In genomic region chr15:83422541-83422940, GRCh38 we compare ENCODE assay signal across 17 cellular contexts. TPM values are rescaled to one million over a fixed set of nuclear protein-coding genes. Genes with fewer than 3 reads are reported as not detected.
A peak's percentile ranks its signal among the peaks of the same experiment; 100 is the strongest.
DNase-seq lines count a peak whose midpoint lies in the region; ATAC-seq and TF ChIP-seq lines count a peak whose summit lies in the region.
"Had no signal": no experiment of that assay in that cellular context is flagged by ENCODE, and none has a peak within 500 bp of the region (broad histone marks: within the 10 kb centered on the region; RNA-seq: fewer than 3 reads in every experiment).

No MANE protein-coding gene starts in this region.

- TF ChIP-seq CTCF in VCaP (conservative IDR thresholded peaks at IDR 0.05) = no peak
- TF ChIP-seq CTCF in osteoblast (IDR thresholded peaks at IDR 0.05; ENCODE audit: extremely low read depth, low read depth, low read length) = no peak

- no peaks in the 10 kb centered on the region for H4K20me1 ChIP-seq in osteoblast (ENCODE audit: insufficient read depth, low read length)

- H3K27me3 ChIP-seq in osteoblast (ENCODE audit: insufficient read depth, low read length) (no peaks in the 10 kb centered on the region), HAP-1 (ENCODE audit: low read depth) (peaks cover 6% of the 10 kb centered on the region)

- H3K4me1 Mint-ChIP-seq in stimulated activated naive CD8-positive, alpha-beta T cell treated with anti-CD3 and anti-CD28 coated beads, Interleukin-15, amount 100 ng/mL, for 72 hours = no peaks in the 10 kb centered on the region
- peaks cover 7 to 16% of the 10 kb centered on the region in 2 donors for H3K4me1 Mint-ChIP-seq in natural killer cell treated with Interleukin-12 subunit alpha and Interleukin-12 subunit beta and Interleukin-15 and Interleukin-18, amount 100 ng/mL, for 72 hours (ENCODE audit: low read depth in 2 of 2)
- H3K4me1 Mint-ChIP-seq: B cell; CD4-positive, alpha-beta memory T cell had no signal

- ATAC-seq in stimulated activated naive CD8-positive, alpha-beta T cell treated with anti-CD3 and anti-CD28 coated beads, Interleukin-15, Interleukin-2, amounts not matched to agents 100 U/mL and 50 U/mL, for 24 hours = peak; percentile 14
- ATAC-seq in stimulated activated naive CD8-positive, alpha-beta T cell treated with anti-CD3 and anti-CD28 coated beads, Interleukin-15, amount 100 ng/mL, for 72 hours = no peak
- no peak for ATAC-seq in natural killer cell treated with Interleukin-12 subunit alpha and Interleukin-12 subunit beta and Interleukin-15 and Interleukin-18, amount 100 ng/mL, for 72 hours

- H3K4me2 ChIP-seq in osteoblast (ENCODE audit: insufficient read depth, low read length) = no peak overlapping the region

- H3K9me3 ChIP-seq in osteoblast (ENCODE audit: low read depth, low read length) (no peaks in the 10 kb centered on the region), HAP-1 (no peaks in the 10 kb centered on the region)

- H3K4me1 ChIP-seq in osteoblast (ENCODE audit: insufficient read depth, low read length) (no peaks in the 10 kb centered on the region), HAP-1 (no peaks in the 10 kb centered on the region)

- H3K4me3 Mint-ChIP-seq in stimulated activated naive CD8-positive, alpha-beta T cell treated with anti-CD3 and anti-CD28 coated beads, Interleukin-15, amount 100 ng/mL, for 72 hours = no peak overlapping the region
- peak overlapping the region; percentile 16 for H3K4me3 Mint-ChIP-seq in natural killer cell treated with Interleukin-12 subunit alpha and Interleukin-12 subunit beta and Interleukin-15 and Interleukin-18, amount 100 ng/mL, for 72 hours
- H3K4me3 Mint-ChIP-seq: B cell; CD4-positive, alpha-beta memory T cell had no signal

- H3K27ac ChIP-seq in VCaP = peak overlapping the region; percentile 42
- no peak overlapping the region for H3K27ac ChIP-seq in osteoblast (ENCODE audit: low read depth, low read length)
- H3K27ac ChIP-seq: 22Rv1 had no signal

- H3K36me3 ChIP-seq in osteoblast (ENCODE audit: insufficient read depth, low read length) (no peaks in the 10 kb centered on the region), HAP-1 (replicated peaks) (no peaks in the 10 kb centered on the region)

- peaks cover 33% of the 10 kb centered on the region for H3K27me3 Mint-ChIP-seq in stimulated activated naive CD8-positive, alpha-beta T cell treated with anti-CD3 and anti-CD28 coated beads, Interleukin-15, amount 100 ng/mL, for 72 hours
- peaks cover 8 to 42% of the 10 kb centered on the region in 2 donors for H3K27me3 Mint-ChIP-seq in natural killer cell treated with Interleukin-12 subunit alpha and Interleukin-12 subunit beta and Interleukin-15 and Interleukin-18, amount 100 ng/mL, for 72 hours

- H3K4me3 ChIP-seq in osteoblast (ENCODE audit: insufficient read depth, low read length) (no peak overlapping the region), HAP-1 (no peak overlapping the region)

- in situ Hi-C loops in HAP-1 (cut with MboI; ENCODE audit: low sequenced_read_pairs) = no loop called here

- no peaks in the 10 kb centered on the region for H3K36me3 Mint-ChIP-seq in natural killer cell treated with Interleukin-12 subunit alpha and Interleukin-12 subunit beta and Interleukin-15 and Interleukin-18, amount 100 ng/mL, for 72 hours
- H3K36me3 Mint-ChIP-seq: CD4-positive, alpha-beta memory T cell had no signal

- no peak for DNase-seq in stimulated activated naive CD8-positive, alpha-beta T cell treated with anti-CD3 and anti-CD28 coated beads, Interleukin-15, Interleukin-2, amounts not matched to agents 100 U/mL and 50 U/mL, for 24 hours
- DNase-seq in stimulated activated naive CD8-positive, alpha-beta T cell treated with anti-CD3 and anti-CD28 coated beads, Interleukin-15, amount 100 ng/mL, for 72 hours = no peak
- no peak for DNase-seq in natural killer cell treated with Interleukin-12 subunit alpha and Interleukin-12 subunit beta and Interleukin-15 and Interleukin-18, amount 100 ng/mL, for 72 hours (ENCODE audit: low spot score)
- no peak for DNase-seq in NCI-H2107 (lab: John Stamatoyannopoulos, UW)
- DNase-seq in osteoblast (ENCODE audit: insufficient read length, low spot score, missing footprints) = no peak
- no peak for DNase-seq in mesenteric fat pad (ENCODE audit: low spot score)
- DNase-seq in HAP-1 (ENCODE audit: low spot score in 2 of 2) = no peak
- DNase-seq: C1 segment of cervical spinal cord; Calu3; CD4-positive, alpha-beta memory T cell; COR-L47; DND-41; GOT3; HCEC 1CT had no signal

- H2AFZ ChIP-seq in osteoblast (ENCODE audit: low read length) = no peak overlapping the region

- H3K9me3 Mint-ChIP-seq in stimulated activated naive CD8-positive, alpha-beta T cell treated with anti-CD3 and anti-CD28 coated beads, Interleukin-15, amount 100 ng/mL, for 72 hours = peaks cover 0 to 4% of the 10 kb centered on the region in 2 donors
- peaks cover 2% of the 10 kb centered on the region for H3K9me3 Mint-ChIP-seq in natural killer cell treated with Interleukin-12 subunit alpha and Interleukin-12 subunit beta and Interleukin-15 and Interleukin-18, amount 100 ng/mL, for 72 hours

- no peak overlapping the region for H3K27ac Mint-ChIP-seq in stimulated activated naive CD8-positive, alpha-beta T cell treated with anti-CD3 and anti-CD28 coated beads, Interleukin-15, amount 100 ng/mL, for 72 hours
- H3K27ac Mint-ChIP-seq in natural killer cell treated with Interleukin-12 subunit alpha and Interleukin-12 subunit beta and Interleukin-15 and Interleukin-18, amount 100 ng/mL, for 72 hours = no peak overlapping the region
- H3K27ac Mint-ChIP-seq: B cell; CD4-positive, alpha-beta memory T cell had no signal

- no peaks in the 10 kb centered on the region for H3K79me2 ChIP-seq in osteoblast (ENCODE audit: insufficient read depth, low read length)

RNA-seq across cellular contexts. Expression of gene SH3GL3, which starts 24.6 kb away (rescaled TPM):
- total RNA-seq in natural killer cell treated with Interleukin-12 subunit alpha and Interleukin-12 subunit beta and Interleukin-15 and Interleukin-18, amount 100 ng/mL, for 72 hours = not detected
- total RNA-seq in osteoblast = 0.29 and 0.72 TPM in 2 replicates
- total RNA-seq in mesenteric fat pad = not detected
- total RNA-seq: B cell; CD4-positive, alpha-beta memory T cell had no signal
